In genomic region chr10:6615971-6616370, GRCh38 we compare ENCODE assay signal across 24 cellular contexts. TPM values are rescaled to one million over a fixed set of nuclear protein-coding genes. Genes with fewer than 3 reads are reported as not detected.
"Had no signal": no experiment of that assay in that cellular context is flagged by ENCODE, and none has a peak within 500 bp of the region (broad histone marks: within the 10 kb centered on the region; RNA-seq: fewer than 3 reads in every experiment).

No MANE protein-coding gene starts in this region.

- H3K27ac Mint-ChIP-seq: immature natural killer cell had no signal

- H3K27me3 Mint-ChIP-seq: T-cell had no signal

- H3K4me3 Mint-ChIP-seq: immature natural killer cell, T-cell had no signal

- DNase-seq: activated CD4-positive, alpha-beta T cell treated with anti-CD3 and anti-CD28 coated beads for 48 hours; activated CD4-positive, CD25-positive, alpha-beta regulatory T cell; activated CD8-positive, alpha-beta memory T cell treated with anti-CD3 and anti-CD28 coated beads for 24 hours; activated CD8-positive, alpha-beta memory T cell treated with anti-CD3 and anti-CD28 coated beads, Interleukin-2, amount 50 U/mL, for 48 hours; activated gamma-delta T cell treated with Interleukin-2 at 50 U/mL for 16 hours; adrenal gland; aorta; body of pancreas; dermis blood vessel endothelial cell; effector CD4-positive, alpha-beta T cell; foreskin keratinocyte; heart left ventricle; hypothalamus; immature natural killer cell; kidney; left colon; mammary epithelial cell; pancreas; retina; stimulated activated CD4-positive, alpha-beta T cell treated with anti-CD3 and anti-CD28 coated beads, Interleukin-12 subunit alpha, Interleukin-12 subunit beta, amount 100 ng/mL, for 4 hours; stimulated activated CD4-positive, alpha-beta T cell treated with anti-CD3 and anti-CD28 coated beads, Interleukin-4, amount 100 ng/mL, for 1 hour; T-cell had no signal

- ATAC-seq: body of pancreas, foreskin keratinocyte, heart left ventricle, left colon, pancreas, sciatic nerve, T-cell had no signal

RNA-seq across cellular contexts. Expression of gene PRKCQ, which starts 35.9 kb away (rescaled TPM):
- total RNA-seq: SK-MEL-5 had no signal
